Comparison of ENCODE assay signal across 27 cellular contexts in the genomic region with DNA sequence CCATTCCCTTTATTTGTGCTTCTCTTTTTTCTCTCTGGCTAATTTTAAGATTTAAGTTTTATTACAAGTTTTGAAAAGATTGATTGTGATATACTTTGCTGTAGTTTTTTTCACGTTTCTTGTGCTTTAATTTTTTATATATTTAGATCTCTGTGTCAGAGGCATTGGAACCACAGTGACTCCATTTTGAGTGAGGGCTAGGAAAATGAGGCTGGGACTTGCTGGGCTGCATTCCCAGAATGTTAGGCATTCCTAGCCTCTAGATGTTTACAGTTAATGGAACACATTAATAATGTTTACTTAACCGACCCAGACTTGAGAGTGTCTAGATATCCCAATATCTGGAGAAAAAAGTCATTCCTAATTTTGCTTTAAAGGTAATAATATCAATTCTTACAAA.
"Had no signal": no experiment of that assay in that cellular context is flagged by ENCODE, and none has a peak within 500 bp of the region (broad histone marks: within the 10 kb centered on the region; RNA-seq: fewer than 3 reads in every experiment).

No MANE protein-coding gene starts in this region.

- H3K27ac ChIP-seq: brain microvascular endothelial cell, cardiac muscle cell, WERI-Rb-1 had no signal

- H3K4me3 ChIP-seq: cardiac muscle cell had no signal

- DNase-seq: activated CD4-positive, alpha-beta memory T cell treated with anti-CD3 and anti-CD28 coated beads, Interleukin-2, amount 10 ng/mL, durations not matched to agents 7 days and 5 days; activated CD4-positive, alpha-beta T cell treated with anti-CD3 and anti-CD28 coated beads for 1 hour; activated CD4-positive, alpha-beta T cell treated with anti-CD3 and anti-CD28 coated beads for 48 hours; activated CD4-positive, CD25-positive, alpha-beta regulatory T cell; activated CD8-positive, alpha-beta memory T cell treated with anti-CD3 and anti-CD28 coated beads for 24 hours; activated CD8-positive, alpha-beta memory T cell treated with anti-CD3 and anti-CD28 coated beads, Interleukin-2, amount 10 ng/mL, durations not matched to agents 7 days and 5 days; activated CD8-positive, alpha-beta memory T cell treated with anti-CD3 and anti-CD28 coated beads, Interleukin-2, amount 50 U/mL, for 48 hours; activated effector memory CD4-positive, alpha-beta T cell treated with Interleukin-2 at 50 U/mL for 16 hours; activated naive CD4-positive, alpha-beta T cell treated with anti-CD3 and anti-CD28 coated beads, Interleukin-2, amount 10 ng/mL, durations not matched to agents 7 days and 5 days; activated naive CD8-positive, alpha-beta T cell treated with anti-CD3 and anti-CD28 coated beads, Interleukin-2, amount 50 U/mL, for 24 hours; activated T-cell treated with anti-CD3 and anti-CD28 coated beads, Interleukin-2, amount 50 U/mL, for 48 hours; amniotic stem cell; aorta; brain microvascular endothelial cell; NCI-H1105; NCI-H1417 treated with DMSO at 0.1 percent for 48 hours; NCI-H187 treated with DMSO at 0.1 percent for 48 hours; NCI-H2081; NCI-H345; NCI-H524 treated with DMSO at 0.1 percent for 48 hours; Right ventricle myocardium superior; SW 1271; T-helper 1 cell; T-helper 2 cell; T-helper 9 cell; WERI-Rb-1 had no signal

- H3K27me3 ChIP-seq: brain microvascular endothelial cell, cardiac muscle cell had no signal

- H3K36me3 ChIP-seq: brain microvascular endothelial cell, cardiac muscle cell, WERI-Rb-1 had no signal
